32 cellular contexts compared by ENCODE assay signal in the genomic region with DNA sequence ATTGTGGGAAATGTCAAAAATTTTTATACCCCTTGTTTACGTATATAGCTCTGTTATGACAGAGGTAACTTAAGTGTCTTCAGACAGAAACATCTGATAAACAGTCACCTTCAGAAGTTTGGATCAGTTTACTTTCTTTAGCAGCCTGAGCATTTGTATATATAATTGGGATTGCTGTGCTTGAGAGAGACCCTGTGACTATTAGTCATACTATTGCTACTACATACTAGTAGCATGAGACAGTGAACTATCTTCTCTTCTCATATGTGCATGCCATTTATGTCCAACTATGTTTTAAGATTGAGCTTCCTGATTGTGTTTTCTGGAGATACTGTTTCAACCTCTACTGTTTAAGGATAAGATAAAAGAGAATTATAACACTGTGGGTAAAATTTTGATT.
"Had no signal": no experiment of that assay in that cellular context is flagged by ENCODE, and none has a peak within 500 bp of the region (broad histone marks: within the 10 kb centered on the region; RNA-seq: fewer than 3 reads in every experiment).

No MANE protein-coding gene starts in this region.

- H3K4me3 Mint-ChIP-seq: activated CD4-positive, alpha-beta T cell treated with anti-CD3 and anti-CD28 coated beads for 36 hours; activated CD4-positive, alpha-beta T cell treated with anti-CD3 and anti-CD28 coated beads, Interleukin-2, amount 10 ng/mL, durations not matched to agents 7 days and 5 days; activated CD8-positive, alpha-beta T cell treated with anti-CD3 and anti-CD28 coated beads, Interleukin-2, amount 10 ng/mL, durations not matched to agents 7 days and 5 days; activated naive CD4-positive, alpha-beta T cell treated with anti-CD3 and anti-CD28 coated beads, Interleukin-2, amount 10 ng/mL, durations not matched to agents 7 days and 5 days; activated naive CD8-positive, alpha-beta T cell; activated naive CD8-positive, alpha-beta T cell treated with anti-CD3 and anti-CD28 coated beads, Interleukin-2, amount 50 U/mL, for 24 hours; activated T-cell treated with anti-CD3 and anti-CD28 coated beads, Interleukin-2, amount 50 U/mL, for 24 hours; activated T-helper 1 cell treated with anti-CD3 and anti-CD28 coated beads, Interleukin-12 subunit alpha, Interleukin-12 subunit beta, Interleukin-2, Interleukin-4 antibody, amounts not matched to agents 30 ng/mL and 10 ng/mL and 1 ng/mL, durations not matched to agents 14 hours and 24 hours and 36 hours; brain; T-helper 1 cell treated with Interleukin-12 subunit alpha and Interleukin-12 subunit beta and Interleukin-4 antibody, amounts not matched to agents 30 μg/mL and 1 μg/mL, for 36 hours; T-helper 2 cell treated with Interferon-gamma antibody and Interleukin-4, amounts not matched to agents 5 μg/mL and 100 μg/mL, for 36 hours had no signal

- H3K4me2 ChIP-seq: SK-N-SH had no signal

- ATAC-seq: activated CD4-positive, alpha-beta T cell treated with anti-CD3 and anti-CD28 coated beads for 36 hours; activated CD8-positive, alpha-beta T cell treated with anti-CD3 and anti-CD28 coated beads, Interleukin-2, amount 10 ng/mL, durations not matched to agents 7 days and 5 days; activated naive CD8-positive, alpha-beta T cell treated with anti-CD3 and anti-CD28 coated beads, Interleukin-2, amount 50 U/mL, for 24 hours; PC-3 had no signal

- H3K9ac ChIP-seq: SK-N-SH had no signal

- H3K4me1 Mint-ChIP-seq: brain had no signal

- H3K4me1 ChIP-seq: Peyer's patch, SJSA1 had no signal

- H3K9me3 ChIP-seq: MG63, Peyer's patch, SJSA1, SK-N-SH had no signal

- H3K9me3 Mint-ChIP-seq: activated naive CD8-positive, alpha-beta T cell treated with anti-CD3 and anti-CD28 coated beads, Interleukin-2, amount 50 U/mL, for 24 hours; activated T-cell treated with anti-CD3 and anti-CD28 coated beads, Interleukin-2, amount 50 U/mL, for 24 hours; activated T-helper 1 cell treated with anti-CD3 and anti-CD28 coated beads, Interleukin-12 subunit alpha, Interleukin-12 subunit beta, Interleukin-2, Interleukin-4 antibody, amounts not matched to agents 30 ng/mL and 10 ng/mL and 1 ng/mL, durations not matched to agents 14 hours and 24 hours and 36 hours; T-helper 2 cell treated with Interferon-gamma antibody and Interleukin-4, amounts not matched to agents 5 μg/mL and 100 μg/mL, for 36 hours had no signal

- DNase-seq: activated CD4-positive, alpha-beta T cell treated with anti-CD3 and anti-CD28 coated beads for 36 hours; activated CD4-positive, alpha-beta T cell treated with anti-CD3 and anti-CD28 coated beads, Interleukin-2, amount 10 ng/mL, durations not matched to agents 7 days and 5 days; activated CD4-positive, alpha-beta T cell treated with anti-CD3 and anti-CD28 coated beads, Interleukin-2, amount 50 U/mL, for 48 hours; activated CD8-positive, alpha-beta T cell treated with anti-CD3 and anti-CD28 coated beads, Interleukin-2, amount 10 ng/mL, durations not matched to agents 7 days and 5 days; activated gamma-delta T cell treated with Interleukin-2 at 50 U/mL for 16 hours; activated naive CD4-positive, alpha-beta T cell treated with anti-CD3 and anti-CD28 coated beads, Interleukin-2, amount 10 ng/mL, durations not matched to agents 7 days and 5 days; activated naive CD8-positive, alpha-beta T cell treated with anti-CD3 and anti-CD28 coated beads, Interleukin-2, amount 50 U/mL, for 24 hours; activated T-cell treated with anti-CD3 and anti-CD28 coated beads, Interleukin-2, amount 50 U/mL, for 24 hours; anterior cingulate cortex; Kasumi-1; KG1; MG63; NCI-H1048; NCI-H1105 treated with DMSO at 0.1 percent for 48 hours; NCI-H1436; NCI-H1694; NCI-H1930; NCI-H2081 treated with DMSO at 0.1 percent for 48 hours; NCI-H345; NCI-H524 treated with DMSO at 0.1 percent for 48 hours; NK-92 treated with Interleukin-12 subunit alpha and Interleukin-12 subunit beta, amount 100 ng/mL, for 24 hours; PC-3; Peyer's patch; RPMI8226; SHP77 treated with DMSO at 0.1 percent for 48 hours; SK-N-SH had no signal

- H3K27ac ChIP-seq: Peyer's patch, SJSA1 had no signal

- H3K27ac Mint-ChIP-seq: activated CD4-positive, alpha-beta T cell treated with anti-CD3 and anti-CD28 coated beads for 36 hours; activated CD4-positive, alpha-beta T cell treated with anti-CD3 and anti-CD28 coated beads, Interleukin-2, amount 10 ng/mL, durations not matched to agents 7 days and 5 days; activated CD8-positive, alpha-beta T cell treated with anti-CD3 and anti-CD28 coated beads, Interleukin-2, amount 10 ng/mL, durations not matched to agents 7 days and 5 days; activated naive CD4-positive, alpha-beta T cell treated with anti-CD3 and anti-CD28 coated beads, Interleukin-2, amount 10 ng/mL, durations not matched to agents 7 days and 5 days; activated naive CD8-positive, alpha-beta T cell; activated naive CD8-positive, alpha-beta T cell treated with anti-CD3 and anti-CD28 coated beads, Interleukin-2, amount 50 U/mL, for 24 hours; activated T-cell treated with anti-CD3 and anti-CD28 coated beads, Interleukin-2, amount 50 U/mL, for 24 hours; activated T-helper 1 cell treated with anti-CD3 and anti-CD28 coated beads, Interleukin-12 subunit alpha, Interleukin-12 subunit beta, Interleukin-2, Interleukin-4 antibody, amounts not matched to agents 30 ng/mL and 10 ng/mL and 1 ng/mL, durations not matched to agents 14 hours and 24 hours and 36 hours; brain; T-helper 1 cell treated with Interleukin-12 subunit alpha and Interleukin-12 subunit beta and Interleukin-4 antibody, amounts not matched to agents 30 μg/mL and 1 μg/mL, for 36 hours; T-helper 2 cell treated with Interferon-gamma antibody and Interleukin-4, amounts not matched to agents 5 μg/mL and 100 μg/mL, for 36 hours had no signal

- H3K36me3 Mint-ChIP-seq: activated naive CD4-positive, alpha-beta T cell treated with anti-CD3 and anti-CD28 coated beads, Interleukin-2, amount 10 ng/mL, durations not matched to agents 7 days and 5 days; activated naive CD8-positive, alpha-beta T cell; brain had no signal

- H3K4me3 ChIP-seq: MG63, Peyer's patch, SJSA1 had no signal

- H3K36me3 ChIP-seq: MG63, Peyer's patch, SJSA1 had no signal

- H3K27me3 Mint-ChIP-seq: activated naive CD4-positive, alpha-beta T cell treated with anti-CD3 and anti-CD28 coated beads, Interleukin-2, amount 10 ng/mL, durations not matched to agents 7 days and 5 days; brain had no signal

- H3K27me3 ChIP-seq: MG63, Peyer's patch, SJSA1 had no signal
